Comparison of ENCODE assay signal across 16 cellular contexts in genomic region chr20:5567644-5568043, GRCh38. TPM values are rescaled to one million over a fixed set of nuclear protein-coding genes. Genes with fewer than 3 reads are reported as not detected.
A peak's percentile ranks its signal among the peaks of the same experiment; 100 is the strongest.
DNase-seq lines count a peak whose midpoint lies in the region; ATAC-seq and TF ChIP-seq lines count a peak whose summit lies in the region.
"Had no signal": no experiment of that assay in that cellular context is flagged by ENCODE, and none has a peak within 500 bp of the region (broad histone marks: within the 10 kb centered on the region; RNA-seq: fewer than 3 reads in every experiment).

No MANE protein-coding gene starts in this region.

- H4K20me1 ChIP-seq in DND-41 (ENCODE audit: insufficient read depth, low read length): no peaks in the 10 kb centered on the region

- H3K9me3 Mint-ChIP-seq in activated CD4-positive, alpha-beta memory T cell treated with anti-CD3 and anti-CD28 coated beads, Interleukin-2, amount 10 ng/mL, durations not matched to agents 7 days and 5 days: no peaks in the 10 kb centered on the region
- no peaks in the 10 kb centered on the region for H3K9me3 Mint-ChIP-seq in activated CD4-positive, alpha-beta memory T cell treated with anti-CD3 and anti-CD28 coated beads for 36 hours
- H3K9me3 Mint-ChIP-seq in CD4-positive, CD25-positive, alpha-beta regulatory T cell: no peaks in the 10 kb centered on the region
- H3K9me3 Mint-ChIP-seq in naive thymus-derived CD4-positive, alpha-beta T cell: no peaks in the 10 kb centered on the region
- no peaks in the 10 kb centered on the region for H3K9me3 Mint-ChIP-seq in stimulated activated naive CD8-positive, alpha-beta T cell treated with anti-CD3 and anti-CD28 coated beads, Interleukin-15, amount 100 ng/mL, for 72 hours

- CTCF ChIA-PET in activated CD4-positive, alpha-beta memory T cell treated with anti-CD3 and anti-CD28 coated beads, Interleukin-2, amount 10 ng/mL, durations not matched to agents 7 days and 5 days (lab: Charles Lee): interaction anchor here (0.8 to 6.4 kb wide), 9 partner anchors 9 to 222 kb away, joined by 3 to 58 read pairs (median 4); no protein-coding TSS in a partner anchor
- CTCF ChIA-PET in activated CD4-positive, alpha-beta memory T cell treated with anti-CD3 and anti-CD28 coated beads for 36 hours (lab: Charles Lee): interaction anchor here (0.8 to 8.5 kb wide), 11 partner anchors 8 to 367 kb away, joined by 3 to 140 read pairs (median 8); no protein-coding TSS in a partner anchor
- CTCF ChIA-PET in naive thymus-derived CD4-positive, alpha-beta T cell (lab: Charles Lee): interaction anchor here (0.7 to 5.2 kb wide), 12 partner anchors 8 to 221 kb away, joined by 3 to 57 read pairs (median 5); partner anchors contain the start of gene SHLD1

- H3K4me1 Mint-ChIP-seq in activated CD4-positive, alpha-beta memory T cell treated with anti-CD3 and anti-CD28 coated beads, Interleukin-2, amount 10 ng/mL, durations not matched to agents 7 days and 5 days: peaks cover 32% of the 10 kb centered on the region
- H3K4me1 Mint-ChIP-seq in activated CD4-positive, alpha-beta memory T cell treated with anti-CD3 and anti-CD28 coated beads for 36 hours (ENCODE audit: low read depth): peaks cover 30% of the 10 kb centered on the region
- peaks cover 10 to 40% (median 34%) of the 10 kb centered on the region in 4 donors for H3K4me1 Mint-ChIP-seq in CD4-positive, CD25-positive, alpha-beta regulatory T cell
- H3K4me1 Mint-ChIP-seq in naive thymus-derived CD4-positive, alpha-beta T cell: peaks cover 20 to 53% (median 33%) of the 10 kb centered on the region in 7 donors
- H3K4me1 Mint-ChIP-seq in stimulated activated naive CD8-positive, alpha-beta T cell treated with anti-CD3 and anti-CD28 coated beads, Interleukin-15, amount 100 ng/mL, for 72 hours: peaks cover 23% of the 10 kb centered on the region

- no peaks in the 10 kb centered on the region for H3K9me3 ChIP-seq in CD4-positive, CD25-positive, alpha-beta regulatory T cell (ENCODE audit: control insufficient read depth in 2 of 2, low read length in 2 of 2)
- no peaks in the 10 kb centered on the region for H3K9me3 ChIP-seq in DND-41 (ENCODE audit: insufficient read depth, low read length, severe bottlenecking)
- H3K9me3 ChIP-seq in naive thymus-derived CD4-positive, alpha-beta T cell (ENCODE audit: control insufficient read depth in 2 of 3, low read length in 3 of 3): no peaks in the 10 kb centered on the region
- H3K9me3 ChIP-seq: BE2C had no signal

- H3K4me3 Mint-ChIP-seq in activated CD4-positive, alpha-beta memory T cell treated with anti-CD3 and anti-CD28 coated beads, Interleukin-2, amount 10 ng/mL, durations not matched to agents 7 days and 5 days: no peak overlapping the region
- H3K4me3 Mint-ChIP-seq in activated CD4-positive, alpha-beta memory T cell treated with anti-CD3 and anti-CD28 coated beads for 36 hours: no peak overlapping the region
- H3K4me3 Mint-ChIP-seq in CD4-positive, CD25-positive, alpha-beta regulatory T cell: no peak overlapping the region
- H3K4me3 Mint-ChIP-seq in naive thymus-derived CD4-positive, alpha-beta T cell: no peak overlapping the region
- no peak overlapping the region for H3K4me3 Mint-ChIP-seq in stimulated activated naive CD8-positive, alpha-beta T cell treated with anti-CD3 and anti-CD28 coated beads, Interleukin-15, amount 100 ng/mL, for 72 hours

- H3K4me2 ChIP-seq in DND-41 (ENCODE audit: insufficient read depth, low read length): no peak overlapping the region

- peak overlapping the region; percentile 34 for H3K4me3 ChIP-seq in CD4-positive, CD25-positive, alpha-beta regulatory T cell (ENCODE audit: low read depth, low read length)
- H3K4me3 ChIP-seq in DND-41 (ENCODE audit: low read depth in 1 of 2, low read length in 2 of 2): no peak overlapping the region
- H3K4me3 ChIP-seq in naive thymus-derived CD4-positive, alpha-beta T cell (ENCODE audit: low read length): no peak overlapping the region
- H3K4me3 ChIP-seq: GM23248, K562 had no signal

- no peaks in the 10 kb centered on the region for H3K79me2 ChIP-seq in DND-41 (ENCODE audit: insufficient read depth, low read length)

- POLR2A ChIA-PET in activated CD4-positive, alpha-beta memory T cell treated with anti-CD3 and anti-CD28 coated beads, Interleukin-2, amount 10 ng/mL, durations not matched to agents 7 days and 5 days (lab: Charles Lee): interaction anchor here (0.6 to 1.3 kb wide), 4 partner anchors 8 to 25 kb away, joined by 3 read pairs; no protein-coding TSS in a partner anchor
- POLR2A ChIA-PET in activated CD4-positive, alpha-beta memory T cell treated with anti-CD3 and anti-CD28 coated beads for 36 hours (lab: Charles Lee): no interaction called here
- POLR2A ChIA-PET in naive thymus-derived CD4-positive, alpha-beta T cell (lab: Charles Lee): interaction anchor here (0.9 to 1.8 kb wide), 6 partner anchors 10 to 221 kb away, joined by 3 to 8 read pairs (median 4); no protein-coding TSS in a partner anchor

- no peak overlapping the region for H2AFZ ChIP-seq in DND-41 (ENCODE audit: low read depth, low read length)
- H2AFZ ChIP-seq: GM23248 had no signal

- no peak overlapping the region for H3K9ac ChIP-seq in DND-41 (ENCODE audit: low read depth, low read length)
- H3K9ac ChIP-seq: GM23248 had no signal

- no peaks in the 10 kb centered on the region for H3K27me3 Mint-ChIP-seq in activated CD4-positive, alpha-beta memory T cell treated with anti-CD3 and anti-CD28 coated beads, Interleukin-2, amount 10 ng/mL, durations not matched to agents 7 days and 5 days
- H3K27me3 Mint-ChIP-seq in activated CD4-positive, alpha-beta memory T cell treated with anti-CD3 and anti-CD28 coated beads for 36 hours: no peaks in the 10 kb centered on the region
- H3K27me3 Mint-ChIP-seq in CD4-positive, CD25-positive, alpha-beta regulatory T cell: no peaks in the 10 kb centered on the region
- H3K27me3 Mint-ChIP-seq in naive thymus-derived CD4-positive, alpha-beta T cell: no peaks in the 10 kb centered on the region
- no peaks in the 10 kb centered on the region for H3K27me3 Mint-ChIP-seq in stimulated activated naive CD8-positive, alpha-beta T cell treated with anti-CD3 and anti-CD28 coated beads, Interleukin-15, amount 100 ng/mL, for 72 hours

- peaks cover 78% of the 10 kb centered on the region for H3K36me3 ChIP-seq in CD4-positive, CD25-positive, alpha-beta regulatory T cell (ENCODE audit: control insufficient read depth, insufficient read depth, low read length)
- H3K36me3 ChIP-seq in DND-41 (ENCODE audit: insufficient read depth, low read length): peaks cover 53% of the 10 kb centered on the region
- H3K36me3 ChIP-seq in naive thymus-derived CD4-positive, alpha-beta T cell (ENCODE audit: control insufficient read depth in 2 of 3, insufficient read depth in 3 of 3, low read length in 3 of 3): peaks cover 19 to 41% (median 26%) of the 10 kb centered on the region in 3 experiments

- intact Hi-C loops in activated CD4-positive, alpha-beta memory T cell treated with anti-CD3 and anti-CD28 coated beads for 36 hours (cut with micrococcal nuclease): no loop called here
- intact Hi-C loops in naive thymus-derived CD4-positive, alpha-beta T cell (cut with micrococcal nuclease): loop anchor here in 1 of 2 donors (2.0 kb wide), 1 partner anchor 365 kb away; no protein-coding TSS in a partner anchor

- peaks cover 46% of the 10 kb centered on the region for H3K36me3 Mint-ChIP-seq in activated CD4-positive, alpha-beta memory T cell treated with anti-CD3 and anti-CD28 coated beads, Interleukin-2, amount 10 ng/mL, durations not matched to agents 7 days and 5 days (ENCODE audit: low read depth)
- H3K36me3 Mint-ChIP-seq in activated CD4-positive, alpha-beta memory T cell treated with anti-CD3 and anti-CD28 coated beads for 36 hours: peaks cover 35% of the 10 kb centered on the region
- peaks cover 21% of the 10 kb centered on the region for H3K36me3 Mint-ChIP-seq in CD4-positive, CD25-positive, alpha-beta regulatory T cell
- H3K36me3 Mint-ChIP-seq in naive thymus-derived CD4-positive, alpha-beta T cell: peaks cover 0 to 39% (median 28%) of the 10 kb centered on the region in 5 donors

- TF ChIP-seq CTCF in DND-41 (IDR thresholded peaks at IDR 0.05; ENCODE audit: borderline replicate concordance, extremely low read depth, low read length, poor library complexity, severe bottlenecking): no peak

- H3K27ac ChIP-seq in CD4-positive, CD25-positive, alpha-beta regulatory T cell (ENCODE audit: insufficient read depth, low read length, poor library complexity, severe bottlenecking): peak overlapping the region; percentile 33
- H3K27ac ChIP-seq in DND-41 (ENCODE audit: low read length) (no peak overlapping the region), caudate nucleus (ENCODE audit: low read depth, low read length) (no peak overlapping the region)
- H3K27ac ChIP-seq in naive thymus-derived CD4-positive, alpha-beta T cell (ENCODE audit: low read depth, low read length): no peak overlapping the region
- H3K27ac ChIP-seq: C4-2B, GM23248 had no signal

- peaks cover 14% of the 10 kb centered on the region for H3K4me1 ChIP-seq in CD4-positive, CD25-positive, alpha-beta regulatory T cell (ENCODE audit: control insufficient read depth, insufficient read depth, low read length, poor library complexity, severe bottlenecking)
- no peaks in the 10 kb centered on the region for H3K4me1 ChIP-seq in DND-41 (ENCODE audit: insufficient read depth, low read length)
- H3K4me1 ChIP-seq in naive thymus-derived CD4-positive, alpha-beta T cell (ENCODE audit: control insufficient read depth in 2 of 2, insufficient read depth in 2 of 2, low read length in 2 of 2): peaks cover 0 to 17% of the 10 kb centered on the region in 2 donors
- H3K4me1 ChIP-seq: BE2C had no signal

- no peak for DNase-seq in activated CD4-positive, alpha-beta memory T cell treated with anti-CD3 and anti-CD28 coated beads, Interleukin-2, amount 10 ng/mL, durations not matched to agents 7 days and 5 days
- no peak for DNase-seq in activated CD4-positive, alpha-beta memory T cell treated with anti-CD3 and anti-CD28 coated beads for 36 hours
- peak in 1 of 3 donors; percentile 64 for DNase-seq in CD4-positive, CD25-positive, alpha-beta regulatory T cell
- DNase-seq in DND-41: no peak
- DNase-seq in naive thymus-derived CD4-positive, alpha-beta T cell: peak in 1 of 9 donors; percentile 9
- no peak for DNase-seq in stimulated activated naive CD8-positive, alpha-beta T cell treated with anti-CD3 and anti-CD28 coated beads, Interleukin-15, amount 100 ng/mL, for 72 hours
- no peak for DNase-seq in caudate nucleus (lab: John Stamatoyannopoulos, UW)
- DNase-seq: BE2C, Calu3, DMS 273 treated with DMSO at 0.1 percent for 48 hours, DMS79, EL, GM23248, H7 had no signal

- H3K27ac Mint-ChIP-seq in activated CD4-positive, alpha-beta memory T cell treated with anti-CD3 and anti-CD28 coated beads, Interleukin-2, amount 10 ng/mL, durations not matched to agents 7 days and 5 days: peak overlapping the region; percentile 52
- H3K27ac Mint-ChIP-seq in activated CD4-positive, alpha-beta memory T cell treated with anti-CD3 and anti-CD28 coated beads for 36 hours: no peak overlapping the region
- H3K27ac Mint-ChIP-seq in CD4-positive, CD25-positive, alpha-beta regulatory T cell: peak overlapping the region in 1 of 3 donors; percentile 9
- peak overlapping the region; percentile 51 to 91 (median 78) for H3K27ac Mint-ChIP-seq in naive thymus-derived CD4-positive, alpha-beta T cell
- H3K27ac Mint-ChIP-seq in stimulated activated naive CD8-positive, alpha-beta T cell treated with anti-CD3 and anti-CD28 coated beads, Interleukin-15, amount 100 ng/mL, for 72 hours: no peak overlapping the region

- peak; percentile 28 to 33 for ATAC-seq in CD4-positive, CD25-positive, alpha-beta regulatory T cell (ENCODE audit: low read depth in 2 of 2)
- peak; percentile 37; the same call in 1 of the 3 replicates for ATAC-seq in DND-41 (ENCODE audit: insufficient read depth, low read depth)
- ATAC-seq in naive thymus-derived CD4-positive, alpha-beta T cell: peak; percentile 21
- no peak for ATAC-seq in stimulated activated naive CD8-positive, alpha-beta T cell treated with anti-CD3 and anti-CD28 coated beads, Interleukin-15, amount 100 ng/mL, for 72 hours
- ATAC-seq: K562 had no signal

- H3K27me3 ChIP-seq in CD4-positive, CD25-positive, alpha-beta regulatory T cell (ENCODE audit: control insufficient read depth, insufficient read depth, low read length): no peaks in the 10 kb centered on the region
- H3K27me3 ChIP-seq in DND-41 (ENCODE audit: insufficient read depth, low read length, poor library complexity): no peaks in the 10 kb centered on the region
- H3K27me3 ChIP-seq in naive thymus-derived CD4-positive, alpha-beta T cell (ENCODE audit: control insufficient read depth in 2 of 2, insufficient read depth in 2 of 2, low read length in 2 of 2): no peaks in the 10 kb centered on the region
- H3K27me3 ChIP-seq: BE2C had no signal

RNA-seq across cellular contexts. Expression of gene GPCPD1, which starts 43.2 kb away (rescaled TPM):
- 10 to 100 TPM; 29.4 to 32.1 TPM for total RNA-seq in activated CD4-positive, alpha-beta memory T cell treated with anti-CD3 and anti-CD28 coated beads, Interleukin-2, amount 10 ng/mL, durations not matched to agents 7 days and 5 days
- total RNA-seq in activated CD4-positive, alpha-beta memory T cell treated with anti-CD3 and anti-CD28 coated beads for 36 hours: 10 to 100 TPM; 31.1 to 34.9 TPM
- total RNA-seq in CD4-positive, CD25-positive, alpha-beta regulatory T cell: 136 TPM
- polyA plus RNA-seq in CD4-positive, CD25-positive, alpha-beta regulatory T cell: 10 to 100 TPM; 26.8 to 39.5 (median 31.6) TPM
- 100 to 1,000 TPM in 2 of 5 experiments, 10 to 100 TPM in 3; 27.9 to 208 (median 76.5) TPM for total RNA-seq in naive thymus-derived CD4-positive, alpha-beta T cell
- 10 to 100 TPM; 24.8 to 37.1 TPM for polyA plus RNA-seq in naive thymus-derived CD4-positive, alpha-beta T cell

Comparison
In these comparisons a context has a peak if more than half of its experiments do, and no peak if none do; other contexts are left out.
1. H3K27ac Mint-ChIP-seq: peak in activated CD4-positive, alpha-beta memory T cell treated with anti-CD3 and anti-CD28 coated beads, Interleukin-2, amount 10 ng/mL, durations not matched to agents 7 days and 5 days (single experiment) and naive thymus-derived CD4-positive, alpha-beta T cell (9 of 9); none in activated CD4-positive, alpha-beta memory T cell treated with anti-CD3 and anti-CD28 coated beads for 36 hours (single experiment) and stimulated activated naive CD8-positive, alpha-beta T cell treated with anti-CD3 and anti-CD28 coated beads, Interleukin-15, amount 100 ng/mL, for 72 hours (0 of 2).